Comparison of ENCODE assay signal across 14 cellular contexts in genomic region chr2:164784376-164784775, GRCh38. TPM values are rescaled to one million over a fixed set of nuclear protein-coding genes. Genes with fewer than 3 reads are reported as not detected.
DNase-seq lines count a peak whose midpoint lies in the region; ATAC-seq and TF ChIP-seq lines count a peak whose summit lies in the region.
"Had no signal": no experiment of that assay in that cellular context is flagged by ENCODE, and none has a peak within 500 bp of the region (broad histone marks: within the 10 kb centered on the region; RNA-seq: fewer than 3 reads in every experiment).

No MANE protein-coding gene starts in this region.

- intact Hi-C loops in activated T-helper 1 cell treated with anti-CD3 and anti-CD28 coated beads, Interleukin-12 subunit alpha, Interleukin-12 subunit beta, Interleukin-2, Interleukin-4 antibody, amounts not matched to agents 30 ng/mL and 10 ng/mL and 1 ng/mL, durations not matched to agents 14 hours and 24 hours and 36 hours (cut with micrococcal nuclease) = no loop called here
- intact Hi-C loops in A673 (cut with micrococcal nuclease; ENCODE audit: unreplicated experiment) = no loop called here

- no peaks in the 10 kb centered on the region for H3K36me3 Mint-ChIP-seq in activated T-helper 1 cell treated with anti-CD3 and anti-CD28 coated beads, Interleukin-12 subunit alpha, Interleukin-12 subunit beta, Interleukin-2, Interleukin-4 antibody, amounts not matched to agents 30 ng/mL and 10 ng/mL and 1 ng/mL, durations not matched to agents 14 hours and 24 hours and 36 hours (ENCODE audit: low read depth)
- H3K36me3 Mint-ChIP-seq: T-cell had no signal

- ATAC-seq in GM18867 (IDR thresholded peaks at IDR 0.05; ENCODE audit: unreplicated experiment) = no peak
- ATAC-seq: activated naive CD8-positive, alpha-beta T cell treated with anti-CD3 and anti-CD28 coated beads, Interleukin-2, amount 50 U/mL, for 24 hours; T-cell had no signal

- no peaks in the 10 kb centered on the region for H3K9me3 Mint-ChIP-seq in activated T-helper 1 cell treated with anti-CD3 and anti-CD28 coated beads, Interleukin-12 subunit alpha, Interleukin-12 subunit beta, Interleukin-2, Interleukin-4 antibody, amounts not matched to agents 30 ng/mL and 10 ng/mL and 1 ng/mL, durations not matched to agents 14 hours and 24 hours and 36 hours
- H3K9me3 Mint-ChIP-seq: activated naive CD8-positive, alpha-beta T cell treated with anti-CD3 and anti-CD28 coated beads, Interleukin-2, amount 50 U/mL, for 24 hours; T-cell had no signal

- H3K27ac ChIP-seq in right atrium auricular region (peak overlapping the region; percentile 74 to 75), A673 (ENCODE audit: low read depth, low read length, poor library complexity, severe bottlenecking) (no peak overlapping the region)
- H3K27ac ChIP-seq: neutrophil, PC-9 had no signal

- no peaks in the 10 kb centered on the region for H3K27me3 ChIP-seq in right atrium auricular region
- no peaks in the 10 kb centered on the region for H3K27me3 ChIP-seq in A673 (replicated peaks; ENCODE audit: insufficient read depth, low read depth, low read length, poor library complexity)
- H3K27me3 ChIP-seq: neutrophil had no signal

- POLR2A ChIA-PET in A673 (lab: Charles Lee; ENCODE audit: low non-redundant PET) = no interaction called here

- no TSS peak for BruUV-seq in A673 (replicated peaks; lab: Mats Ljungman, UMichigan)

- CTCF ChIA-PET in A673 (lab: Charles Lee) = interaction anchor here (0.6 kb wide), 1 partner anchor 1168 kb away, joined by 3 read pairs; no protein-coding TSS in a partner anchor

- H3K27me3 Mint-ChIP-seq in activated T-helper 1 cell treated with anti-CD3 and anti-CD28 coated beads, Interleukin-12 subunit alpha, Interleukin-12 subunit beta, Interleukin-2, Interleukin-4 antibody, amounts not matched to agents 30 ng/mL and 10 ng/mL and 1 ng/mL, durations not matched to agents 14 hours and 24 hours and 36 hours (ENCODE audit: insufficient read depth) = no peaks in the 10 kb centered on the region
- H3K27me3 Mint-ChIP-seq: activated naive CD8-positive, alpha-beta T cell treated with anti-CD3 and anti-CD28 coated beads, Interleukin-2, amount 50 U/mL, for 24 hours; T-cell had no signal

- H3K4me3 ChIP-seq in cardiac fibroblast (replicated peaks in 1 of 2; ENCODE audit: low read depth in 2 of 2, low read length in 2 of 2) = no peak overlapping the region
- H3K4me3 ChIP-seq in right atrium auricular region = no peak overlapping the region
- H3K4me3 ChIP-seq in A673 (ENCODE audit: low read depth, low read length, poor library complexity, severe bottlenecking) = no peak overlapping the region
- H3K4me3 ChIP-seq: PC-9 had no signal

- no peaks in the 10 kb centered on the region for H3K36me3 ChIP-seq in right atrium auricular region
- H3K36me3 ChIP-seq in A673 (ENCODE audit: insufficient read depth, low read length, poor library complexity, severe bottlenecking) = no peaks in the 10 kb centered on the region
- H3K36me3 ChIP-seq: neutrophil had no signal

- no peak overlapping the region for H3K4me3 Mint-ChIP-seq in activated T-helper 1 cell treated with anti-CD3 and anti-CD28 coated beads, Interleukin-12 subunit alpha, Interleukin-12 subunit beta, Interleukin-2, Interleukin-4 antibody, amounts not matched to agents 30 ng/mL and 10 ng/mL and 1 ng/mL, durations not matched to agents 14 hours and 24 hours and 36 hours
- H3K4me3 Mint-ChIP-seq: activated naive CD8-positive, alpha-beta T cell treated with anti-CD3 and anti-CD28 coated beads, Interleukin-2, amount 50 U/mL, for 24 hours; T-cell had no signal

- H3K4me1 ChIP-seq in right atrium auricular region = peaks cover 0 to 58% of the 10 kb centered on the region in 2 donors
- H3K4me1 ChIP-seq in A673 (ENCODE audit: insufficient read depth, low read length, poor library complexity, severe bottlenecking) = no peaks in the 10 kb centered on the region

- H3K27ac Mint-ChIP-seq in activated T-helper 1 cell treated with anti-CD3 and anti-CD28 coated beads, Interleukin-12 subunit alpha, Interleukin-12 subunit beta, Interleukin-2, Interleukin-4 antibody, amounts not matched to agents 30 ng/mL and 10 ng/mL and 1 ng/mL, durations not matched to agents 14 hours and 24 hours and 36 hours = no peak overlapping the region
- H3K27ac Mint-ChIP-seq: activated naive CD8-positive, alpha-beta T cell treated with anti-CD3 and anti-CD28 coated beads, Interleukin-2, amount 50 U/mL, for 24 hours; T-cell had no signal

- H3K9me3 ChIP-seq in right atrium auricular region = no peaks in the 10 kb centered on the region
- H3K9me3 ChIP-seq in A673 (ENCODE audit: low read depth, low read length, poor library complexity, severe bottlenecking) = no peaks in the 10 kb centered on the region
- H3K9me3 ChIP-seq: neutrophil had no signal

- TF ChIP-seq CTCF in cardiac fibroblast (IDR thresholded peaks at IDR 0.05; ENCODE audit: low read depth, low read length) (no peak), right atrium auricular region (IDR thresholded peaks at IDR 0.05) (no peak), A673 (conservative IDR thresholded peaks at IDR 0.05; ENCODE audit: low read depth, low read length) (no peak)

- H3K4me1 Mint-ChIP-seq in activated T-helper 1 cell treated with anti-CD3 and anti-CD28 coated beads, Interleukin-12 subunit alpha, Interleukin-12 subunit beta, Interleukin-2, Interleukin-4 antibody, amounts not matched to agents 30 ng/mL and 10 ng/mL and 1 ng/mL, durations not matched to agents 14 hours and 24 hours and 36 hours (ENCODE audit: low read depth) = no peaks in the 10 kb centered on the region
- H3K4me1 Mint-ChIP-seq: T-cell had no signal

- DNase-seq in GM03348 (ENCODE audit: low spot score) (peak; percentile 25), cardiac fibroblast (ENCODE audit: low read depth in 2 of 2) (peak; percentile 76 to 97), right atrium auricular region (ENCODE audit: low spot score) (no peak), renal cortical epithelial cell (ENCODE audit: low read depth) (peak; percentile 28), SK-N-DZ (ENCODE audit: low spot score) (no peak), A673 (ENCODE audit: low spot score) (no peak)
- DNase-seq in activated T-helper 1 cell treated with anti-CD3 and anti-CD28 coated beads, Interleukin-12 subunit alpha, Interleukin-12 subunit beta, Interleukin-2, Interleukin-4 antibody, amounts not matched to agents 30 ng/mL and 10 ng/mL and 1 ng/mL, durations not matched to agents 14 hours and 24 hours and 36 hours (ENCODE audit: low spot score) = no peak
- DNase-seq: activated CD4-positive, alpha-beta T cell treated with anti-CD3 and anti-CD28 coated beads for 1 hour; activated naive CD8-positive, alpha-beta T cell treated with anti-CD3 and anti-CD28 coated beads, Interleukin-2, amount 50 U/mL, for 24 hours; PC-9; stimulated activated CD8-positive, alpha-beta memory T cell treated with anti-CD3 and anti-CD28 coated beads, Interleukin-4, amount 100 ng/mL, for 48 hours; T-cell had no signal

RNA-seq across cellular contexts. Expression of gene COBLL1, which starts 57.2 kb away (rescaled TPM):
- total RNA-seq in right atrium auricular region (10 to 100 TPM; 14.9 to 21.1 TPM), renal cortical epithelial cell (11.6 and 117 TPM in 2 replicates), A673 (2021) (4.2 and 6.6 TPM in 2 replicates)
- 1.4 and 5.3 TPM in 2 replicates for polyA plus RNA-seq in SK-N-DZ (2014; cell fraction: cytosol; rRNA removed)
- polyA plus RNA-seq in SK-N-DZ (2014; cell fraction: nucleus; rRNA removed) = 1.9 and 5.7 TPM in 2 replicates
- total RNA-seq in activated T-helper 1 cell treated with anti-CD3 and anti-CD28 coated beads, Interleukin-12 subunit alpha, Interleukin-12 subunit beta, Interleukin-2, Interleukin-4 antibody, amounts not matched to agents 30 ng/mL and 10 ng/mL and 1 ng/mL, durations not matched to agents 14 hours and 24 hours and 36 hours = not detected in 2 replicates

Comparison
In these comparisons a context has a peak if more than half of its experiments do, and no peak if none do; other contexts are left out.
1. DNase-seq: peak in GM03348 (single experiment), cardiac fibroblast (2 of 2) and renal cortical epithelial cell (single experiment); none in right atrium auricular region (single experiment), SK-N-DZ (single experiment), activated T-helper 1 cell treated with anti-CD3 and anti-CD28 coated beads, Interleukin-12 subunit alpha, Interleukin-12 subunit beta, Interleukin-2, Interleukin-4 antibody, amounts not matched to agents 30 ng/mL and 10 ng/mL and 1 ng/mL, durations not matched to agents 14 hours and 24 hours and 36 hours (single experiment) and A673 (single experiment).